Comparison of ENCODE assay signal across 8 cellular contexts in genomic region chr16:28935924-28936783, GRCh38. TPM values are rescaled to one million over a fixed set of nuclear protein-coding genes. Genes with fewer than 3 reads are reported as not detected.
DNase-seq lines count a peak whose midpoint lies in the region; ATAC-seq and TF ChIP-seq lines count a peak whose summit lies in the region.

No MANE protein-coding gene starts in this region.

- peaks cover 7% of the 10 kb centered on the region for H3K4me1 ChIP-seq in lower lobe of right lung

- H3K9me3 ChIP-seq in lower lobe of right lung, result no peaks in the 10 kb centered on the region

- ATAC-seq in GM21825 (IDR thresholded peaks at IDR 0.05; ENCODE audit: unreplicated experiment) (peak; percentile 59), lower lobe of right lung (peak; percentile 98), HG03095 (IDR thresholded peaks at IDR 0.05; ENCODE audit: unreplicated experiment) (no peak)

- TF ChIP-seq CTCF in dorsolateral prefrontal cortex (IDR thresholded peaks at IDR 0.05 in 54 of 56, conservative IDR thresholded peaks at IDR 0.05 in 2 of 56; ENCODE audit: low read depth in 1 of 56, partially characterized antibody in 56 of 56) (no peak), lower lobe of right lung (IDR thresholded peaks at IDR 0.05) (no peak)

- H3K27ac ChIP-seq in dorsolateral prefrontal cortex (no peak overlapping the region), lower lobe of right lung (no peak overlapping the region)

- intact Hi-C loops in dorsolateral prefrontal cortex (cut with DNase I), result no loop called here
- intact Hi-C loops in lower lobe of right lung (cut with DNase I), result no loop called here

- H3K27me3 ChIP-seq in dorsolateral prefrontal cortex (peaks cover 0 to 3% (median 0%) of the 10 kb centered on the region in 45 donors), lower lobe of right lung (ENCODE audit: low read depth) (no peaks in the 10 kb centered on the region)

- H3K4me3 ChIP-seq in dorsolateral prefrontal cortex (peak overlapping the region in 32 of 59 donors; percentile 1 to 52 (median 26)), lower lobe of right lung (peak overlapping the region; percentile 39)

- no peaks in the 10 kb centered on the region for H3K36me3 ChIP-seq in lower lobe of right lung

- peak; percentile 65 for DNase-seq in D341Med (ENCODE audit: low spot score)
- peak; percentile 18 for DNase-seq in NCI-H1092 (lab: John Stamatoyannopoulos, UW)
- peak; percentile 73 to 80 for DNase-seq in activated CD4-positive, alpha-beta T cell treated with anti-CD3 and anti-CD28 coated beads, Interleukin-2, amount 50 U/mL, for 24 hours (ENCODE audit: low read depth in 1 of 2, low spot score in 1 of 2)
- peak in 7 of 10 donors; percentile 6 to 69 (median 54) for DNase-seq in dorsolateral prefrontal cortex
- DNase-seq in lower lobe of right lung, result peak; percentile 90
- peak; percentile 56 for DNase-seq in stimulated activated CD8-positive, alpha-beta memory T cell treated with anti-CD3 and anti-CD28 coated beads, Interleukin-12 subunit alpha, Interleukin-12 subunit beta, amount 100 ng/mL, for 24 hours (ENCODE audit: extremely low read depth)

RNA-seq across cellular contexts. Expression of gene CD19, which starts 4.4 kb away (rescaled TPM):
- total RNA-seq in dorsolateral prefrontal cortex (1 to 10 TPM in 2 of 120 experiments, under 1 TPM in 8, not detected in 110; 0.22 to 1.2 (median 0.42) TPM), lower lobe of right lung (0.21 TPM)

RNA-seq across cellular contexts. Expression of gene RABEP2, which starts 11.1 kb away (rescaled TPM):
- total RNA-seq in dorsolateral prefrontal cortex (10 to 100 TPM in 117 of 120 experiments, 1 to 10 TPM in 3; 9.1 to 24.2 (median 15.8) TPM), lower lobe of right lung (18.8 TPM)

RNA-seq across cellular contexts. Expression of gene NFATC2IP, which starts 14.6 kb away (rescaled TPM):
- total RNA-seq in dorsolateral prefrontal cortex, result 10 to 100 TPM; 23.5 to 52.5 (median 35.3) TPM
- 38.4 TPM for total RNA-seq in lower lobe of right lung

RNA-seq across cellular contexts. Expression of gene SPNS1, which starts 38.4 kb away (rescaled TPM):
- total RNA-seq in dorsolateral prefrontal cortex (10 to 100 TPM; 13.6 to 33.8 (median 21.2) TPM), lower lobe of right lung (77.5 TPM)

RNA-seq across cellular contexts. Expression of gene LAT, which starts 48.7 kb away (rescaled TPM):
- total RNA-seq in dorsolateral prefrontal cortex (10 to 100 TPM in 35 of 120 experiments, 1 to 10 TPM in 85; 2.7 to 33.1 (median 7.9) TPM), lower lobe of right lung (17.8 TPM)

Comparison
In these comparisons a context has a peak if more than half of its experiments do, and no peak if none do; other contexts are left out.
1. DNase-seq: peak in every context shown above with its lines; median percentile 90 in lower lobe of right lung; 76 in activated CD4-positive, alpha-beta T cell treated with anti-CD3 and anti-CD28 coated beads, Interleukin-2, amount 50 U/mL, for 24 hours; 65 in D341Med; 56 in stimulated activated CD8-positive, alpha-beta memory T cell treated with anti-CD3 and anti-CD28 coated beads, Interleukin-12 subunit alpha, Interleukin-12 subunit beta, amount 100 ng/mL, for 24 hours; 54 in dorsolateral prefrontal cortex; 18 in NCI-H1092.